ENCODE assay signal across 4 cellular contexts in genomic region chrY:23209802-23210495, GRCh38. TPM values are rescaled to one million over a fixed set of nuclear protein-coding genes. Genes with fewer than 3 reads are reported as not detected.
"Had no signal": no experiment of that assay in that cellular context is flagged by ENCODE, and none has a peak within 500 bp of the region (broad histone marks: within the 10 kb centered on the region; RNA-seq: fewer than 3 reads in every experiment).

No MANE protein-coding gene starts in this region.

RNA-seq across cellular contexts. Expression of gene DAZ2, which starts 9.4 kb away (rescaled TPM):
- total RNA-seq: LHCN-M2, M059J, MCF 10A, NCI-H460 had no signal

RNA-seq across cellular contexts. Expression of gene DAZ1, which starts 11.1 kb away (rescaled TPM):
- total RNA-seq: LHCN-M2, M059J, MCF 10A had no signal
